In the genomic region with DNA sequence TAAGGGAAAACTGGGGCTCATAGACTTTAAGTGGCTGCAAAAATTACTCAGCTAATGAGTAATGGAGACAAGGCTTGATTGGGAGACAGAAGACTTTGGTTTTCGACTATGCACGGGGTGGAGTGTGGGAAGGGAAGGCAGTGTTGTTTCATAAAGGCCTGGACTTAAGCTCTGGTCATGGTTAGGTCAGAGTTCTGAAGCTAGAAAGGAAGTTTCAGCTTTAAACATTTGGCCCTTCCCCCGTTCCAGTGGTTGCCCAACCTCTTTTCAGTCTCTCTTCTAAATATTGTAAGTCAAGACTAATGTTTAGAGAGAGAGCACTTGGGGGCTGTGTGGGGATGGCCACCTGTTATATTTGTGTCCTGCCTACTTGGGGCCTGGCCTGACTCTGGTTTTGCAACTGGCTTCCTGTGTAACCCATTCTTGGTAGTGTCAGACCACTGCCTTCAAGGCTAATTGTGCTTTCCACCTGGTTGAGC, we compare ENCODE assay signal across 8 cellular contexts. TPM values are rescaled to one million over a fixed set of nuclear protein-coding genes. Genes with fewer than 3 reads are reported as not detected.
DNase-seq lines count a peak whose midpoint lies in the region; ATAC-seq and TF ChIP-seq lines count a peak whose summit lies in the region.

No MANE protein-coding gene starts in this region.

- H3K4me1 Mint-ChIP-seq in Calu3 (ENCODE audit: low read depth, unreplicated experiment), result peaks cover 36% of the 10 kb centered on the region

- peak overlapping the region; percentile 20 for H3K27ac ChIP-seq in KOPT-K1 (ENCODE audit: low read depth, low read length, poor library complexity, severe bottlenecking)
- peak overlapping the region in 3 of 4 donors; percentile 48 to 54 (median 50) for H3K27ac ChIP-seq in upper lobe of left lung
- H3K27ac ChIP-seq in A673 (ENCODE audit: low read depth, low read length, poor library complexity, severe bottlenecking), result no peak overlapping the region

- no peaks in the 10 kb centered on the region for H3K27me3 Mint-ChIP-seq in Calu3 (ENCODE audit: unreplicated experiment)

- DNase-seq in GM13976 (ENCODE audit: low spot score) (peak; percentile 52), epithelial cell of esophagus (ENCODE audit: low read depth) (peak; percentile 66), upper lobe of left lung (peak in 1 of 2 donors; percentile 40), A673 (ENCODE audit: low spot score) (no peak), Calu3 (no peak)
- no peak for DNase-seq in central memory CD4-positive, alpha-beta T cell

- no peak for TF ChIP-seq EP300 in upper lobe of left lung (IDR thresholded peaks at IDR 0.05)

- intact Hi-C loops in A673 (cut with micrococcal nuclease; ENCODE audit: unreplicated experiment), result no loop called here
- intact Hi-C loops in Calu3 (cut with micrococcal nuclease; ENCODE audit: unreplicated experiment), result no loop called here

- 20 to 23% methylated on average over 3 of the region's 3 CpGs for WGBS in upper lobe of left lung, 2 donors

- H3K4me1 ChIP-seq in upper lobe of left lung (peaks cover 65 to 80% (median 78%) of the 10 kb centered on the region in 4 donors), A673 (ENCODE audit: insufficient read depth, low read length, poor library complexity, severe bottlenecking) (peaks cover 5% of the 10 kb centered on the region)

- H3K9me3 ChIP-seq in KOPT-K1 (ENCODE audit: insufficient read depth, low read length, poor library complexity, severe bottlenecking) (no peaks in the 10 kb centered on the region), upper lobe of left lung (no peaks in the 10 kb centered on the region), A673 (ENCODE audit: low read depth, low read length, poor library complexity, severe bottlenecking) (no peaks in the 10 kb centered on the region)

- CTCF ChIA-PET in A673 (lab: Charles Lee) (no interaction called here), Calu3 (lab: Charles Lee) (interaction anchor here (0.6 to 1.6 kb wide), 2 partner anchors 15 to 59 kb away, joined by 3 to 4 read pairs; no protein-coding TSS in a partner anchor)

- TF ChIP-seq CTCF in GM13976 (IDR thresholded peaks at IDR 0.05; ENCODE audit: borderline replicate concordance, control extremely low read depth, extremely low read depth, insufficient read depth, missing control alignments), result no peak
- no peak for TF ChIP-seq CTCF in epithelial cell of esophagus (IDR thresholded peaks at IDR 0.05; ENCODE audit: insufficient read depth, low read depth, low read length, missing control alignments)
- TF ChIP-seq CTCF in upper lobe of left lung (IDR thresholded peaks at IDR 0.05), result no peak
- no peak for TF ChIP-seq CTCF in A673 (conservative IDR thresholded peaks at IDR 0.05; ENCODE audit: low read depth, low read length)
- no peak for TF ChIP-seq CTCF in Calu3 (IDR thresholded peaks at IDR 0.05; ENCODE audit: unreplicated experiment)

- BruUV-seq in A673 (replicated peaks; lab: Mats Ljungman, UMichigan) (no TSS peak), Calu3 (replicated peaks; lab: Mats Ljungman, UMichigan) (no TSS peak)

- peak; percentile 88 for ATAC-seq in GM21526 (IDR thresholded peaks at IDR 0.05; ENCODE audit: low FRiP score, unreplicated experiment)
- peak in 1 of 2 donors; percentile 61 for ATAC-seq in upper lobe of left lung (ENCODE audit: low FRiP score in 2 of 2)

- H3K36me3 ChIP-seq in KOPT-K1 (ENCODE audit: insufficient read depth, low read length) (peaks cover 37% of the 10 kb centered on the region), upper lobe of left lung (no peaks in the 10 kb centered on the region), A673 (ENCODE audit: insufficient read depth, low read length, poor library complexity, severe bottlenecking) (no peaks in the 10 kb centered on the region)

- no peak for TF ChIP-seq POLR2A in upper lobe of left lung (IDR thresholded peaks at IDR 0.05)

- no peaks in the 10 kb centered on the region for H3K27me3 ChIP-seq in upper lobe of left lung
- no peaks in the 10 kb centered on the region for H3K27me3 ChIP-seq in A673 (replicated peaks; ENCODE audit: insufficient read depth, low read depth, low read length, poor library complexity)

- no peaks in the 10 kb centered on the region for H3K36me3 Mint-ChIP-seq in Calu3 (ENCODE audit: insufficient read depth, unreplicated experiment)

- H3K27ac Mint-ChIP-seq in Calu3 (ENCODE audit: unreplicated experiment), result no peak overlapping the region

- POLR2A ChIA-PET in A673 (lab: Charles Lee; ENCODE audit: low non-redundant PET), result no interaction called here

- in situ Hi-C loops in GM13976 (cut with MboI; ENCODE audit: low sequenced_read_pairs, unreplicated experiment), result no loop called here

- no peak overlapping the region for H3K4me3 Mint-ChIP-seq in Calu3 (ENCODE audit: low read depth, unreplicated experiment)

- no peaks in the 10 kb centered on the region for H3K9me3 Mint-ChIP-seq in Calu3 (ENCODE audit: low read depth, unreplicated experiment)

- no peak overlapping the region for H3K4me3 ChIP-seq in epithelial cell of esophagus (ENCODE audit: low read length)
- no peak overlapping the region for H3K4me3 ChIP-seq in upper lobe of left lung
- no peak overlapping the region for H3K4me3 ChIP-seq in A673 (ENCODE audit: low read depth, low read length, poor library complexity, severe bottlenecking)

RNA-seq across cellular contexts. Expression of a gene that starts 21.0 kb away (rescaled TPM):
- total RNA-seq in upper lobe of left lung (100 to 1,000 TPM; 160 to 508 (median 380) TPM), A673 (2021) (415 and 468 TPM in 2 replicates), Calu3 (2022) (101 and 129 TPM in 2 replicates)

Comparison
In these comparisons a context has a peak if more than half of its experiments do, and no peak if none do; other contexts are left out.
1. DNase-seq: peak in GM13976 (single experiment) and epithelial cell of esophagus (single experiment); none in A673 (single experiment), central memory CD4-positive, alpha-beta T cell (single experiment) and Calu3 (single experiment).